ENCODE assay signal across 15 cellular contexts in the genomic region with DNA sequence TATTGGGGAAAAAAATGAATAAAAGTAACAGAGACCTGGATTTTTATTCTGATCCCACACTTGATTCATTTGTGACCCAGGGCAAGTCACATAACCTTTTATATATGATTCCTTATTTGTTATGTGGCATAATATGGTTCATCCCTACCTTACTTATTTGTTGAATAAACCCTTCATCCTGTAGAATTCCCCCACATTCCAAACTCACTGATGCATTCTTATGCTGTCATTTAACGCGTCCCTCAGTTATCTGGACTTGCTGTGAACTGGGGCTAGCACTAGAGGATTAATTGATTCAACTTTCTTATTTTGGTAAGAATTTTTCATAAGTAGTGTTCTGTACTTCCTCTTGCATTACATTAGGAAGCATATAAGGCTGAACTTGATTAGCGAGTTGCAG.
DNase-seq lines count a peak whose midpoint lies in the region; TF ChIP-seq lines count a peak whose summit lies in the region.
"Had no signal": no experiment of that assay in that cellular context is flagged by ENCODE, and none has a peak within 500 bp of the region (broad histone marks: within the 10 kb centered on the region; RNA-seq: fewer than 3 reads in every experiment).

No MANE protein-coding gene starts in this region.

- WGBS in endodermal cell (ENCODE audit: insufficient coverage in 1 of 2, insufficient read length in 1 of 2), 2 experiments, result 94% methylated on average over 2 to 3 of the region's 3 CpGs
- WGBS in ovary, 3 donors, result 98 to 99% (median 99%) methylated on average over 3 of the region's 3 CpGs

- no peak for TF ChIP-seq CTCF in endodermal cell (conservative IDR thresholded peaks at IDR 0.05)
- TF ChIP-seq CTCF in ovary (IDR thresholded peaks at IDR 0.05), result no peak

- H3K9me3 ChIP-seq in endodermal cell (ENCODE audit: control insufficient read depth, low read length), result peaks cover 37% of the 10 kb centered on the region
- H3K9me3 ChIP-seq in ovary, result no peaks in the 10 kb centered on the region

- no peak overlapping the region for H3K27ac ChIP-seq in endodermal cell (ENCODE audit: low read depth, low read length)
- no peak overlapping the region for H3K27ac ChIP-seq in ovary

- peaks cover 36% of the 10 kb centered on the region for H3K36me3 Mint-ChIP-seq in endodermal cell (ENCODE audit: low read depth)

- H3K27me3 Mint-ChIP-seq in endodermal cell (ENCODE audit: insufficient read depth), result no peaks in the 10 kb centered on the region
- H3K27me3 Mint-ChIP-seq: B cell; CD4-positive, alpha-beta T cell had no signal

- H3K9ac ChIP-seq in endodermal cell (ENCODE audit: extremely low read depth, low read length, poor library complexity, severe bottlenecking), result no peak overlapping the region

- no peak for TF ChIP-seq POLR2A in ovary (IDR thresholded peaks at IDR 0.05)

- DNase-seq in EL, result peak; percentile 36
- peak; percentile 30 for DNase-seq in NCI-H226
- DNase-seq in endodermal cell, result no peak
- DNase-seq in kidney tubule cell (ENCODE audit: low spot score), result peak; percentile 52
- DNase-seq in NCI-H2196 (lab: John Stamatoyannopoulos, UW; ENCODE audit: unreplicated experiment), result no peak
- no peak for DNase-seq in T1000 (lab: John Stamatoyannopoulos, UW)
- DNase-seq in HK-2 (ENCODE audit: unreplicated experiment), result no peak
- DNase-seq in ovary, result no peak
- DNase-seq: C1 segment of cervical spinal cord; CD4-positive, alpha-beta T cell; DMS79; GDM1; H9 had no signal

- intact Hi-C loops in ovary (cut with DNase I), result no loop called here

- no peaks in the 10 kb centered on the region for H3K27me3 ChIP-seq in endodermal cell (ENCODE audit: control insufficient read depth, insufficient read depth, low read length, poor library complexity, severe bottlenecking)
- H3K27me3 ChIP-seq in ovary, result no peaks in the 10 kb centered on the region

- peaks cover 12% of the 10 kb centered on the region for H3K36me3 ChIP-seq in endodermal cell (ENCODE audit: control insufficient read depth, insufficient read depth, low read length)
- H3K36me3 ChIP-seq in ovary, result no peaks in the 10 kb centered on the region

- peaks cover 33% of the 10 kb centered on the region for H3K9me3 Mint-ChIP-seq in endodermal cell

- H3K4me1 Mint-ChIP-seq in endodermal cell, result peaks cover 23% of the 10 kb centered on the region
- H3K4me1 Mint-ChIP-seq: B cell had no signal

- H3K4me3 Mint-ChIP-seq in endodermal cell, result no peak overlapping the region
- H3K4me3 Mint-ChIP-seq: B cell; CD4-positive, alpha-beta T cell; GM23338; H9 had no signal

- H3K27ac Mint-ChIP-seq in endodermal cell, result no peak overlapping the region
- H3K27ac Mint-ChIP-seq: B cell; CD4-positive, alpha-beta T cell; GM23338; H9 had no signal

- TF ChIP-seq EP300 in ovary (IDR thresholded peaks at IDR 0.05), result no peak

- H3K4me3 ChIP-seq in endodermal cell (ENCODE audit: low read length) (peak overlapping the region; percentile 68), ovary (no peak overlapping the region)
- H3K4me3 ChIP-seq: GM23338 had no signal

- H3K4me1 ChIP-seq in endodermal cell (ENCODE audit: control insufficient read depth, insufficient read depth, low read length), result peaks cover 11% of the 10 kb centered on the region
- no peaks in the 10 kb centered on the region for H3K4me1 ChIP-seq in ovary (ENCODE audit: insufficient read depth)

Comparison
In these comparisons a context has a peak if more than half of its experiments do, and no peak if none do; other contexts are left out.
1. DNase-seq: peak in EL (single experiment), NCI-H226 (single experiment) and kidney tubule cell (single experiment); none in endodermal cell (single experiment), NCI-H2196 (single experiment), T1000 (single experiment), HK-2 (single experiment) and ovary (0 of 5).